ENCODE assay signal across 8 cellular contexts in the genomic region with DNA sequence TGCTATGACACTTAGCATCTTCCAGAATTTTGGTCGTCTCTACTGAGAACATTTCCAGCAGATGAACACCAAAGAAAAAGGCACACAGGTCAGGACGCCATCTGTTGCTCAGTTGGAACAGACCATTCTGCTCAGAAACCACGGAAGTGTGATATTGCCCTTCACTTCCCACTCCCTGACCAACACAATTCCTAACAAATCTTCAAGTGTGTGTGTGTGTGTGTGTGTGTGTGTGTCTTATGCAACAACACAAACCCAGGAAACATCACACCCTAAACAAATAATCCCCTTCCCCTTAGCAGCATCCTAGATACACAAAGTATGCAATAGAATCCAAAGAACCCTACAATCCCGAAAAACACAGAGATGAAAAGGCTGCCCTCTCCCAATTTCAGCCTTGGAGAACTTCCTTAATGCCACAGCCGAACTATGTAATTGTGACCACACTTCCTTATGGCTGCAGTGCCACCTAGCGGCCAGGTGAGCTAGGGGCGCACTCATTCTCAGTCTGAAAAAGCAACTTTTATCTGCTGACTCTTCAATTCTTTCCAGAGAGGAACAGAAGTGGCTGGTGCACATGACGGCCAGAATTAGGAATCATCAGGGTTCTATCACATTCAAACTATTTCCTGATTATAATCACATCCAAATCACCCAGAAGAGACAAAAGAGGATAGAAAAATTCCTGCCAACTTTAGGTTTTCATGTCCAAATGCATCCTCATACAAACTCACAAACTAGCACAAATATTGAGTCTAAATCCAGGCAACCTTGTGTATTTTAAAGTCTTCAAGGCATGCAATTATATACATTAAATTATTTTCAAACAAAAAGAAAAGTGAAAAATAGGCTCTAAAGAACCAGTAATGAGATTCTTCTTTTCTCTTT.
DNase-seq lines count a peak whose midpoint lies in the region; ATAC-seq, FAIRE-seq and TF ChIP-seq lines count a peak whose summit lies in the region.

No MANE protein-coding gene starts in this region.

- no peak overlapping the region for H3K27ac ChIP-seq in K562 (ENCODE audit: extremely low read depth, low read depth, low read length)

- no peaks in the 10 kb centered on the region for H3K9me3 ChIP-seq in K562 (replicated peaks; ENCODE audit: control insufficient read depth, insufficient read depth, low read depth, low read length)

- no peaks in the 10 kb centered on the region for H3K27me3 ChIP-seq in K562 (ENCODE audit: control insufficient read depth in 2 of 2, insufficient read depth in 2 of 2, low read length in 2 of 2)

- TF ChIP-seq POLR2A in K562 (conservative IDR thresholded peaks at IDR 0.05) = no peak

- ATAC-seq in HG02642 (IDR thresholded peaks at IDR 0.05; ENCODE audit: poor library complexity, unreplicated experiment) (peak; percentile 90), K562 (peak; percentile 96)

- peak; percentile 37 for DNase-seq in NCI-H2107 treated with DMSO at 0.1 percent for 48 hours (lab: John Stamatoyannopoulos, UW; ENCODE audit: unreplicated experiment)
- DNase-seq in NCI-H2107 (lab: John Stamatoyannopoulos, UW) = no peak
- peak; percentile 3 for DNase-seq in NCI-H1436 treated with DMSO at 0.1 percent for 48 hours (lab: John Stamatoyannopoulos, UW)
- DNase-seq in T1000 (lab: John Stamatoyannopoulos, UW) = peak; percentile 76
- peak; percentile 74 to 76 (median 76) for DNase-seq in K562 (ENCODE audit: extremely low read depth in 1 of 4, low spot score in 3 of 4)
- DNase-seq in iPS DF 4.7 (ENCODE audit: extremely low read depth, low spot score) = peak; percentile 46
- DNase-seq in stimulated activated CD4-positive, alpha-beta T cell treated with anti-CD3 and anti-CD28 coated beads, Interleukin-15, amount 100 ng/mL, for 24 hours = peak; percentile 79

- BruUV-seq in K562 (replicated peaks; lab: Mats Ljungman, UMichigan) = no TSS peak

- H3K9ac ChIP-seq in K562 (ENCODE audit: insufficient read depth in 1 of 2, low read depth in 2 of 2, low read length in 2 of 2) = no peak overlapping the region

- in situ Hi-C loops in K562 (cut with MboI) = loop anchor here (25.0 kb wide), 2 partner anchors 1282 to 1532 kb away; no protein-coding TSS in a partner anchor

- peak; percentile 89 for FAIRE-seq in K562 (lab: Jason Lieb, UNC)

- no peak for TF ChIP-seq EP300 in K562 (IDR thresholded peaks at IDR 0.05; ENCODE audit: low read length)

- TF ChIP-seq CTCF in K562 (IDR thresholded peaks at IDR 0.05 in 2 of 3, conservative IDR thresholded peaks at IDR 0.05 in 1 of 3; ENCODE audit: insufficient read depth in 2 of 3, low read depth in 1 of 3, low read length in 3 of 3) = peak; percentile 86 to 91 (median 91)

- no peaks in the 10 kb centered on the region for H3K79me2 ChIP-seq in K562 (ENCODE audit: control insufficient read depth, insufficient read depth, low read length)

- H3K4me3 ChIP-seq in K562 = no peak overlapping the region

- CTCF ChIA-PET in K562 (lab: Yijun Ruan, JAX; ENCODE audit: low intra/inter-chr PET ratio) = interaction anchor here (0.6 kb wide), 1 partner anchor 747 kb away, joined by 3 read pairs; no protein-coding TSS in a partner anchor

- no peak overlapping the region for H3K4me2 ChIP-seq in K562 (ENCODE audit: insufficient read depth, low read length)

- no peak overlapping the region for H2AFZ ChIP-seq in K562 (ENCODE audit: low read depth, low read length)

- under 1% methylated on average over 8 of the region's 8 CpGs for WGBS in K562 (ENCODE audit: insufficient coverage, low coverage, missing lambda C conversion rate)

- no peaks in the 10 kb centered on the region for H4K20me1 ChIP-seq in K562 (replicated peaks; ENCODE audit: control insufficient read depth, insufficient read depth, low read length)

- no peaks in the 10 kb centered on the region for H3K4me1 ChIP-seq in K562 (replicated peaks in 1 of 2; ENCODE audit: control insufficient read depth in 2 of 2, insufficient read depth in 2 of 2, low read length in 2 of 2)

- H3K36me3 ChIP-seq in K562 (ENCODE audit: control insufficient read depth, insufficient read depth, low read length) = no peaks in the 10 kb centered on the region

- H3K9me1 ChIP-seq in K562 (ENCODE audit: control insufficient read depth, insufficient read depth, low read length) = no peaks in the 10 kb centered on the region

- POLR2A ChIA-PET in K562 (lab: Yijun Ruan, JAX) = no interaction called here

- intact Hi-C loops in K562 (cut with micrococcal nuclease) = loop anchor here (5.0 to 10.0 kb wide), 3 partner anchors 1045 to 1457 kb away; no protein-coding TSS in a partner anchor

- peak; percentile 68 to 82 for TF ChIP-seq RAD21 in K562 (CRISPR knock-in tag; conservative IDR thresholded peaks at IDR 0.05 in 1 of 2, IDR thresholded peaks at IDR 0.05 in 1 of 2)

TF ChIP-seq in K562, 482 proteins besides CTCF, POLR2A, EP300 and RAD21:
- TF ChIP-seq STAG1 (CRISPR knock-in tag; IDR thresholded peaks at IDR 0.05; ENCODE audit: borderline replicate concordance) (peak; percentile 21; the same call in 1 of the 2 replicates), KDM1A (IDR thresholded peaks at IDR 0.05) (no peak), ZNF140 (CRISPR knock-in tag; IDR thresholded peaks at IDR 0.05) (no peak), CC2D1A (IDR thresholded peaks at IDR 0.05) (peak; percentile 28; the same call in 1 of the 2 replicates), MAFG (tag; conservative IDR thresholded peaks at IDR 0.05) (peak; percentile 97), NFE2 (IDR thresholded peaks at IDR 0.05; ENCODE audit: low read depth) (0 out of 2 replicates have a peak, but pooled peaks have one; percentile 6), YY1 (IDR thresholded peaks at IDR 0.05; ENCODE audit: borderline replicate concordance in 1 of 3, control insufficient read depth in 1 of 3, extremely low read depth in 1 of 3, insufficient read depth in 3 of 3, insufficient read length in 1 of 3, insufficient replicate concordance in 2 of 3, low read depth in 1 of 3, low read length in 2 of 3) (no peak), C11orf30 (IDR thresholded peaks at IDR 0.05; ENCODE audit: low read depth) (peak; percentile 96), MAFF (IDR thresholded peaks at IDR 0.05; ENCODE audit: low read length) (peak; percentile 94), KLF16 (IDR thresholded peaks at IDR 0.05) (0 out of 2 replicates have a peak, but pooled peaks have one; percentile 8), MAFK (IDR thresholded peaks at IDR 0.05; ENCODE audit: low read length) (peak; percentile 92), ZNF316 (IDR thresholded peaks at IDR 0.05) (peak; percentile 98), ADNP (tag; IDR thresholded peaks at IDR 0.05) (no peak), CREM (IDR thresholded peaks at IDR 0.05; ENCODE audit: low read depth) (0 out of 2 replicates have a peak, but pooled peaks have one; percentile 17), SMC3 (conservative IDR thresholded peaks at IDR 0.05; ENCODE audit: insufficient read depth, low read depth, low read length) (peak; percentile 69), SPI1 (IDR thresholded peaks at IDR 0.05; ENCODE audit: borderline replicate concordance, low read depth, low read length) (peak; percentile 15; the same call in 1 of the 2 replicates)
- TF ChIP-seq, protein P1, sequence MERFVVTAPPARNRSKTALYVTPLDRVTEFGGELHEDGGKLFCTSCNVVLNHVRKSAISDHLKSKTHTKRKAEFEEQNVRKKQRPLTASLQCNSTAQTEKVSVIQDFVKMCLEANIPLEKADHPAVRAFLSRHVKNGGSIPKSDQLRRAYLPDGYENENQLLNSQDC (CRISPR knock-in tag; IDR thresholded peaks at IDR 0.05) = no peak
- TF ChIP-seq, protein P2, sequence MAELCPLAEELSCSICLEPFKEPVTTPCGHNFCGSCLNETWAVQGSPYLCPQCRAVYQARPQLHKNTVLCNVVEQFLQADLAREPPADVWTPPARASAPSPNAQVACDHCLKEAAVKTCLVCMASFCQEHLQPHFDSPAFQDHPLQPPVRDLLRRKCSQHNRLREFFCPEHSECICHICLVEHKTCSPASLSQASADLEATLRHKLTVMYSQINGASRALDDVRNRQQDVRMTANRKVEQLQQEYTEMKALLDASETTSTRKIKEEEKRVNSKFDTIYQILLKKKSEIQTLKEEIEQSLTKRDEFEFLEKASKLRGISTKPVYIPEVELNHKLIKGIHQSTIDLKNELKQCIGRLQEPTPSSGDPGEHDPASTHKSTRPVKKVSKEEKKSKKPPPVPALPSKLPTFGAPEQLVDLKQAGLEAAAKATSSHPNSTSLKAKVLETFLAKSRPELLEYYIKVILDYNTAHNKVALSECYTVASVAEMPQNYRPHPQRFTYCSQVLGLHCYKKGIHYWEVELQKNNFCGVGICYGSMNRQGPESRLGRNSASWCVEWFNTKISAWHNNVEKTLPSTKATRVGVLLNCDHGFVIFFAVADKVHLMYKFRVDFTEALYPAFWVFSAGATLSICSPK (IDR thresholded peaks at IDR 0.05; ENCODE audit: borderline replicate concordance) = peak; percentile 80; the same call in 1 of the 2 replicates
- TF ChIP-seq, protein P3, sequence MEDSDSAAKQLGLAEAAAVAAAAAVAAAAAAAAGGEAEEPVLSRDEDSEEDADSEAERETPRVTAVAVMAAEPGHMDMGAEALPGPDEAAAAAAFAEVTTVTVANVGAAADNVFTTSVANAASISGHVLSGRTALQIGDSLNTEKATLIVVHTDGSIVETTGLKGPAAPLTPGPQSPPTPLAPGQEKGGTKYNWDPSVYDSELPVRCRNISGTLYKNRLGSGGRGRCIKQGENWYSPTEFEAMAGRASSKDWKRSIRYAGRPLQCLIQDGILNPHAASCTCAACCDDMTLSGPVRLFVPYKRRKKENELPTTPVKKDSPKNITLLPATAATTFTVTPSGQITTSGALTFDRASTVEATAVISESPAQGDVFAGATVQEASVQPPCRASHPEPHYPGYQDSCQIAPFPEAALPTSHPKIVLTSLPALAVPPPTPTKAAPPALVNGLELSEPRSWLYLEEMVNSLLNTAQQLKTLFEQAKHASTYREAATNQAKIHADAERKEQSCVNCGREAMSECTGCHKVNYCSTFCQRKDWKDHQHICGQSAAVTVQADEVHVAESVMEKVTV (CRISPR knock-in tag; IDR thresholded peaks at IDR 0.05) = peak; percentile 62; the same call in 1 of the 2 replicates
TF ChIP-seq in K562: peak in this region for 14.
